22 cellular contexts compared by ENCODE assay signal in the genomic region with DNA sequence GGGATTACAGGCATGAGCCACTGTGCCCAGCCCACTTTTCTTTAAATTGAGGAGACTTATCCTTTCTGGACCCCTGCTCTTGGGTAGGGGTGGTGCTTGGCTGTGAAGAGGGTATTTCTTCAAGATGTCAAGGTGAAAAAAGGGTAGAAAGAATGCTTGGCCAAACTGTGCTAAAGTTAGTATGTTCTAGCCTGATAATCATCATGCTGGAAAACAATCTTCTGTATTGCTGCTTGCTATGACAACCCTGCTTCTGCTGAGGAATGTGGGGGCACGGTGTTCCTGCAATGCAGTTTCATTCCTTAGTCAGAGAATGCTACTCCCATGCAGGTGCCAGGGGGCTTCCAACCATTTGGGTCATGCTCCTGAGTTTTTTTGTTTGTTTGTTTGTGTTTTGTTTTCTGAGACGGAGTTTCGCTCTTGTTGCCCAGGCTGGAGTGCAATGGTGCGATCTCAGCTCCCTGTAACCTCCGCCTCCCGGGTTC. TPM values are rescaled to one million over a fixed set of nuclear protein-coding genes. Genes with fewer than 3 reads are reported as not detected.
A peak's percentile ranks its signal among the peaks of the same experiment; 100 is the strongest.
DNase-seq lines count a peak whose midpoint lies in the region; ATAC-seq, FAIRE-seq and TF ChIP-seq lines count a peak whose summit lies in the region.
"Had no signal": no experiment of that assay in that cellular context is flagged by ENCODE, and none has a peak within 500 bp of the region (broad histone marks: within the 10 kb centered on the region; RNA-seq: fewer than 3 reads in every experiment).

No MANE protein-coding gene starts in this region.

- H3K9me3 ChIP-seq in astrocyte (ENCODE audit: insufficient read depth, low read depth, low read length) (no peaks in the 10 kb centered on the region), parathyroid adenoma (ENCODE audit: control insufficient read depth, low read length) (no peaks in the 10 kb centered on the region), BE2C (no peaks in the 10 kb centered on the region)

- H3K4me1 ChIP-seq in astrocyte (ENCODE audit: insufficient read depth, low read length) (no peaks in the 10 kb centered on the region), parathyroid adenoma (no peaks in the 10 kb centered on the region), BE2C (no peaks in the 10 kb centered on the region)

- H3K4me3 ChIP-seq in astrocyte (ENCODE audit: insufficient read depth, low read depth, low read length) (no peak overlapping the region), parathyroid adenoma (ENCODE audit: low read depth, low read length) (no peak overlapping the region), BE2C (ENCODE audit: low read depth, low read length) (no peak overlapping the region)
- H3K4me3 ChIP-seq: BLaER1 treated with 17β-estradiol and CSF1 and Interleukin-3, amounts not matched to agents 10 nM and 100 nM; GM12878; GM23248 had no signal

- DNase-seq in astrocyte (ENCODE audit: low read depth): no peak
- peak in 28 of 42 donors; percentile 4 to 61 (median 28) for DNase-seq in head of caudate nucleus
- DNase-seq in endothelial cell (ENCODE audit: low spot score): no peak
- DNase-seq in BE2C: no peak
- DNase-seq: CD4-positive, alpha-beta T cell; CD8-positive, alpha-beta memory T cell; DMS 273 treated with DMSO at 0.1 percent for 48 hours; DMS79; EL; GDM1; GM23248; H9 had no signal

- peaks cover 7% of the 10 kb centered on the region for H3K79me2 ChIP-seq in astrocyte (ENCODE audit: insufficient read depth, low read length)
- H3K79me2 ChIP-seq in parathyroid adenoma: no peaks in the 10 kb centered on the region

- no peak overlapping the region for H3K4me3 Mint-ChIP-seq in astrocyte (ENCODE audit: unreplicated experiment)
- H3K4me3 Mint-ChIP-seq in endothelial cell (ENCODE audit: unreplicated experiment): no peak overlapping the region
- H3K4me3 Mint-ChIP-seq: B cell; CD14-positive monocyte; CD4-positive, alpha-beta T cell; CD8-positive, alpha-beta memory T cell; H9 had no signal

- H3K4me2 ChIP-seq in astrocyte (ENCODE audit: low read length) (no peak overlapping the region), parathyroid adenoma (ENCODE audit: low read length) (no peak overlapping the region)
- H3K4me2 ChIP-seq: BLaER1 treated with 17β-estradiol and CSF1 and Interleukin-3, amounts not matched to agents 10 nM and 100 nM had no signal

- no peaks in the 10 kb centered on the region for H3K27me3 Mint-ChIP-seq in astrocyte (ENCODE audit: low read depth, unreplicated experiment)
- no peaks in the 10 kb centered on the region for H3K27me3 Mint-ChIP-seq in endothelial cell (ENCODE audit: unreplicated experiment)
- H3K27me3 Mint-ChIP-seq: B cell; CD4-positive, alpha-beta T cell had no signal

- peak; percentile 9 for FAIRE-seq in astrocyte (lab: Jason Lieb, UNC)
- FAIRE-seq: A204.1, D721Med, GM12878, GM19239 had no signal

- H3K27me3 ChIP-seq in astrocyte (ENCODE audit: insufficient read depth, low read length) (no peaks in the 10 kb centered on the region), parathyroid adenoma (ENCODE audit: control insufficient read depth, insufficient read depth, low read length) (no peaks in the 10 kb centered on the region), BE2C (no peaks in the 10 kb centered on the region)
- H3K27me3 ChIP-seq: BLaER1 treated with 17β-estradiol and CSF1 and Interleukin-3, amounts not matched to agents 10 nM and 100 nM had no signal

- no peaks in the 10 kb centered on the region for H3K4me1 Mint-ChIP-seq in astrocyte (ENCODE audit: low read depth, unreplicated experiment)
- peaks cover 7% of the 10 kb centered on the region for H3K4me1 Mint-ChIP-seq in endothelial cell (ENCODE audit: unreplicated experiment)

- ATAC-seq in HG02798 (IDR thresholded peaks at IDR 0.05; ENCODE audit: poor library complexity, unreplicated experiment): no peak
- ATAC-seq: GM12878, HCT116 had no signal

- H3K36me3 ChIP-seq in astrocyte (ENCODE audit: insufficient read depth, low read length) (no peaks in the 10 kb centered on the region), parathyroid adenoma (ENCODE audit: control insufficient read depth, insufficient read depth, low read length) (no peaks in the 10 kb centered on the region), BE2C (no peaks in the 10 kb centered on the region)
- H3K36me3 ChIP-seq: BLaER1 treated with 17β-estradiol and CSF1 and Interleukin-3, amounts not matched to agents 10 nM and 100 nM had no signal

- TF ChIP-seq CTCF in astrocyte (IDR thresholded peaks at IDR 0.05; ENCODE audit: insufficient read depth, low read depth, low read length) (no peak), parathyroid adenoma (IDR thresholded peaks at IDR 0.05) (no peak), endothelial cell (IDR thresholded peaks at IDR 0.05; ENCODE audit: unreplicated experiment) (no peak), BE2C (IDR thresholded peaks at IDR 0.05; ENCODE audit: low read depth, low read length) (no peak)

- intact Hi-C loops in head of caudate nucleus (cut with DNase I): loop anchor here (5.0 kb wide), 1 partner anchor 37 kb away; the partner anchor contains the start of gene NKRF

- no peak overlapping the region for H2AFZ ChIP-seq in astrocyte (ENCODE audit: low read depth, low read length)
- no peak overlapping the region for H2AFZ ChIP-seq in parathyroid adenoma
- H2AFZ ChIP-seq: GM23248 had no signal

- H3K9ac ChIP-seq in astrocyte (ENCODE audit: low read length): no peak overlapping the region
- H3K9ac ChIP-seq in parathyroid adenoma: no peak overlapping the region
- H3K9ac ChIP-seq: BLaER1 treated with 17β-estradiol and CSF1 and Interleukin-3, amounts not matched to agents 10 nM and 100 nM; GM23248 had no signal

- no peak overlapping the region for H3K27ac Mint-ChIP-seq in astrocyte (ENCODE audit: unreplicated experiment)
- no peak overlapping the region for H3K27ac Mint-ChIP-seq in endothelial cell (ENCODE audit: unreplicated experiment)
- H3K27ac Mint-ChIP-seq: B cell; CD14-positive monocyte; CD4-positive, alpha-beta T cell; CD8-positive, alpha-beta memory T cell; H9 had no signal

- H3K36me3 Mint-ChIP-seq in astrocyte (ENCODE audit: low read depth, unreplicated experiment) (no peaks in the 10 kb centered on the region), endothelial cell (ENCODE audit: low read depth, unreplicated experiment) (no peaks in the 10 kb centered on the region)
- H3K36me3 Mint-ChIP-seq: CD14-positive monocyte had no signal

- H4K20me1 ChIP-seq in astrocyte (ENCODE audit: insufficient read depth, low read length): peaks cover 3% of the 10 kb centered on the region

- H3K27ac ChIP-seq in astrocyte (ENCODE audit: low read depth, low read length) (no peak overlapping the region), parathyroid adenoma (peak overlapping the region; percentile 64)
- H3K27ac ChIP-seq: BLaER1 treated with 17β-estradiol and CSF1 and Interleukin-3, amounts not matched to agents 10 nM and 100 nM; GM23248 had no signal

- H3K9me3 Mint-ChIP-seq in astrocyte (ENCODE audit: unreplicated experiment) (no peaks in the 10 kb centered on the region), endothelial cell (ENCODE audit: unreplicated experiment) (no peaks in the 10 kb centered on the region)
- H3K9me3 Mint-ChIP-seq: CD4-positive, alpha-beta T cell; CD8-positive, alpha-beta memory T cell had no signal

RNA-seq across cellular contexts. Expression of gene UBE2A, which starts 4.0 kb away (rescaled TPM):
- total RNA-seq in astrocyte (75.9 and 78.9 TPM in 2 replicates), endothelial cell (ENCODE audit: unreplicated experiment) (55.9 TPM)
- polyA plus RNA-seq in BE2C (2012; ENCODE audit: insufficient read depth, insufficient read length, low read depth): 47.2 TPM

RNA-seq across cellular contexts. Expression of gene STEEP1, which starts 5.2 kb away (rescaled TPM):
- total RNA-seq in astrocyte (19.2 and 22.1 TPM in 2 replicates), endothelial cell (ENCODE audit: unreplicated experiment) (24.2 TPM)
- polyA plus RNA-seq in BE2C (2012; ENCODE audit: insufficient read depth, insufficient read length, low read depth): 30.6 TPM

RNA-seq across cellular contexts. Expression of gene NKRF, which starts 35.8 kb away (rescaled TPM):
- total RNA-seq in astrocyte (10.8 and 11.6 TPM in 2 replicates), endothelial cell (ENCODE audit: unreplicated experiment) (8.4 TPM)
- 16.9 TPM for polyA plus RNA-seq in BE2C (2012; ENCODE audit: insufficient read depth, insufficient read length, low read depth)

Comparison
In these comparisons a context has a peak if more than half of its experiments do, and no peak if none do; other contexts are left out.
1. DNase-seq: peak in head of caudate nucleus (28 of 42); none in astrocyte (single experiment), endothelial cell (single experiment) and BE2C (single experiment).